In the genomic region with DNA sequence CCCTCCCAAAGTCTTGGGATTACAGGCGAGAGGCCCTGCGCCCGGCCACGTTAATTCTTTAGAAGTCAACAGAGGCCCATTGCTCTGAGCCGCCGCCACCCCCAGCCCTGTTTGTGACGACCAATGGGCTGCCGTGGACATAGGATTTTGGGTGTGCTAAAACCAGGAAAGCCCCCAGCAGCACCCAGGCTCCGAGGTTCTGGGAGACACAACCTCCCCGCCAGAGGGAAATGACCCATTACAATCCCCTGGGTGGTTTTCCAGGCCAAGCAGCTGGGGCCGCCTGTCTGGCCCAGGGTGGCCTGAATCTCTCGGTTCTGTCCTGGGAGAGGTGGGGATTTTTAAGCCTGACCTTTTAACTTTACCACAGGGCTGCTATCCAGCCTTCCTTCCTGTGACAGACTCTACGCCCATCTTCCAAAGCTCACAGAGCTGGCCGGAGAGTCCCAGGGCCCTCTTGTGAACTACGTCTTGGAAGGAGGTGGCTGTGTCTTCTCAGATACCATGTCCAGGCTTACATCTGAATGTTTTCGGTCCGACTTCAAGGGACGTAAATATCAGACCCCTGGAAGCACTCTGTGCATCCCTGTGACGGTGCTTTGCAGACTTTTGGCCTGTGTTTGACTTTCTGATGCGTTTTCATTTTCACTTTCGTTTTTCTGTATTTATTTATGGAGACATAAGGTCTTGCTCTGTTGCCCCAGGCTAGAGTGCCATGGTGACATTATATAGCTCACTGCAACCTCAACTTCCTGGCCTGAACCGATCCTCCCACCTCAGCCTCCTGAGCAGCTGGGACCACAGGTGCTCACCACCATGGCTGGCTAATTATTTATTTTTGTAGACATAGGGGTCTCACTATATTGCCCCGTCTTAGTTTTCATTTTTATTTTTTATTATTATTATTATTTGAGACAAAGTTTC, we compare ENCODE assay signal across 9 cellular contexts. TPM values are rescaled to one million over a fixed set of nuclear protein-coding genes. Genes with fewer than 3 reads are reported as not detected.
DNase-seq lines count a peak whose midpoint lies in the region; ATAC-seq and TF ChIP-seq lines count a peak whose summit lies in the region.
"Had no signal": no experiment of that assay in that cellular context is flagged by ENCODE, and none has a peak within 500 bp of the region (broad histone marks: within the 10 kb centered on the region; RNA-seq: fewer than 3 reads in every experiment).

No MANE protein-coding gene starts in this region.

- peaks cover 31% of the 10 kb centered on the region for H3K36me3 Mint-ChIP-seq in activated CD4-positive, alpha-beta T cell treated with anti-CD3 and anti-CD28 coated beads, Interleukin-2, amount 10 ng/mL, durations not matched to agents 24 days and 14 days (ENCODE audit: low read depth)
- no peaks in the 10 kb centered on the region for H3K36me3 Mint-ChIP-seq in Caco-2 (ENCODE audit: insufficient read depth, unreplicated experiment)

- no peaks in the 10 kb centered on the region for H3K27me3 Mint-ChIP-seq in activated CD4-positive, alpha-beta T cell treated with anti-CD3 and anti-CD28 coated beads, Interleukin-2, amount 10 ng/mL, durations not matched to agents 24 days and 14 days
- H3K27me3 Mint-ChIP-seq in Caco-2 (ENCODE audit: insufficient read depth, unreplicated experiment), result no peaks in the 10 kb centered on the region

- H3K4me3 ChIP-seq in psoas muscle, result peak overlapping the region; percentile 38
- H3K4me3 ChIP-seq in Caco-2 (ENCODE audit: low read depth, low read length), result no peak overlapping the region

- BruUV-seq in Caco-2 (replicated peaks; lab: Mats Ljungman, UMichigan), result no TSS peak

- TF ChIP-seq CTCF in psoas muscle (IDR thresholded peaks at IDR 0.05), result no peak
- no peak for TF ChIP-seq CTCF in Caco-2 (IDR thresholded peaks at IDR 0.05; ENCODE audit: insufficient read depth in 1 of 2, low read depth in 1 of 2, low read length in 1 of 2, severe bottlenecking in 1 of 2, unreplicated experiment in 1 of 2)

- CTCF ChIA-PET in Caco-2 (lab: Charles Lee), result no interaction called here

- peak; percentile 60 for ATAC-seq in HG02981 (IDR thresholded peaks at IDR 0.05; ENCODE audit: unreplicated experiment)
- ATAC-seq in psoas muscle, result no peak

- peak overlapping the region; percentile 41 for H3K27ac Mint-ChIP-seq in activated CD4-positive, alpha-beta T cell treated with anti-CD3 and anti-CD28 coated beads, Interleukin-2, amount 10 ng/mL, durations not matched to agents 24 days and 14 days
- no peak overlapping the region for H3K27ac Mint-ChIP-seq in Caco-2 (ENCODE audit: unreplicated experiment)

- H3K27ac ChIP-seq in psoas muscle, result peak overlapping the region; percentile 52

- H3K4me3 Mint-ChIP-seq in activated CD4-positive, alpha-beta T cell treated with anti-CD3 and anti-CD28 coated beads, Interleukin-2, amount 10 ng/mL, durations not matched to agents 24 days and 14 days, result peak overlapping the region; percentile 34
- H3K4me3 Mint-ChIP-seq in Caco-2 (ENCODE audit: unreplicated experiment), result no peak overlapping the region

- POLR2A ChIA-PET in Caco-2 (lab: Charles Lee), result no interaction called here

- no peaks in the 10 kb centered on the region for H3K9me3 ChIP-seq in psoas muscle
- no peaks in the 10 kb centered on the region for H3K9me3 ChIP-seq in Caco-2

- H3K36me3 ChIP-seq in psoas muscle (ENCODE audit: insufficient read depth in 1 of 2, low read depth in 1 of 2), result no peaks in the 10 kb centered on the region
- no peaks in the 10 kb centered on the region for H3K36me3 ChIP-seq in Caco-2 (ENCODE audit: control insufficient read depth, insufficient read depth, low read length)

- H3K9me3 Mint-ChIP-seq in activated CD4-positive, alpha-beta T cell treated with anti-CD3 and anti-CD28 coated beads, Interleukin-2, amount 10 ng/mL, durations not matched to agents 24 days and 14 days, result no peaks in the 10 kb centered on the region
- H3K9me3 Mint-ChIP-seq in Caco-2 (ENCODE audit: unreplicated experiment), result no peaks in the 10 kb centered on the region

- H3K4me1 ChIP-seq in psoas muscle (no peaks in the 10 kb centered on the region), Caco-2 (no peaks in the 10 kb centered on the region)

- peak; percentile 81 for DNase-seq in activated CD4-positive, alpha-beta T cell treated with anti-CD3 and anti-CD28 coated beads, Interleukin-2, amount 10 ng/mL, durations not matched to agents 24 days and 14 days
- no peak for DNase-seq in activated CD4-positive, alpha-beta T cell treated with anti-CD3 and anti-CD28 coated beads, Interleukin-2, amount 50 U/mL, for 4 hours
- DNase-seq in activated CD4-positive, CD25-positive, alpha-beta regulatory T cell treated with anti-CD3 and anti-CD28 coated beads, Interleukin-2, amount 50 U/mL, for 72 hours, result peak; percentile 32
- DNase-seq in psoas muscle (no peak), hypothalamus (lab: John Stamatoyannopoulos, UW) (no peak), ecto neural progenitor cell (ENCODE audit: low spot score) (no peak), Caco-2 (no peak)

- 65 to 71% (median 67%) methylated on average over 23 of the region's 23 CpGs for WGBS in psoas muscle, 3 donors

- intact Hi-C loops in activated CD4-positive, alpha-beta T cell treated with anti-CD3 and anti-CD28 coated beads, Interleukin-2, amount 10 ng/mL, durations not matched to agents 24 days and 14 days (cut with micrococcal nuclease), result no loop called here
- intact Hi-C loops in psoas muscle (cut with DNase I) (no loop called here), Caco-2 (cut with micrococcal nuclease; ENCODE audit: unreplicated experiment) (no loop called here)

- no peaks in the 10 kb centered on the region for H3K27me3 ChIP-seq in psoas muscle (ENCODE audit: insufficient read depth in 3 of 3, low read length in 2 of 3)
- no peaks in the 10 kb centered on the region for H3K27me3 ChIP-seq in Caco-2 (replicated peaks; ENCODE audit: control insufficient read depth, insufficient read depth, low read length)

- peaks cover 28% of the 10 kb centered on the region for H3K4me1 Mint-ChIP-seq in activated CD4-positive, alpha-beta T cell treated with anti-CD3 and anti-CD28 coated beads, Interleukin-2, amount 10 ng/mL, durations not matched to agents 24 days and 14 days
- H3K4me1 Mint-ChIP-seq in Caco-2 (ENCODE audit: low read depth, unreplicated experiment), result no peaks in the 10 kb centered on the region

RNA-seq across cellular contexts. Expression of gene P2RY8, which starts 36.0 kb away (rescaled TPM):
- total RNA-seq in activated CD4-positive, alpha-beta T cell treated with anti-CD3 and anti-CD28 coated beads, Interleukin-2, amount 10 ng/mL, durations not matched to agents 24 days and 14 days, result 19.1 and 19.5 TPM in 2 replicates
- total RNA-seq in psoas muscle, result 1 to 10 TPM; 1.3 to 4.1 (median 1.5) TPM
- 1 to 10 TPM in 2 of 3 donors, under 1 TPM in 1; 0.79 to 2.0 (median 1.3) TPM for polyA plus RNA-seq in psoas muscle
- not detected in 2 replicates for total RNA-seq in Caco-2 (2022)
- polyA plus RNA-seq: AG04450 had no signal

RNA-seq across cellular contexts. Expression of gene ASMTL, which starts 48.3 kb away (rescaled TPM):
- total RNA-seq in activated CD4-positive, alpha-beta T cell treated with anti-CD3 and anti-CD28 coated beads, Interleukin-2, amount 10 ng/mL, durations not matched to agents 24 days and 14 days, result 44.5 and 46.6 TPM in 2 replicates
- total RNA-seq in psoas muscle (10 to 100 TPM in 3 of 4 donors, 1 to 10 TPM in 1; 9.4 to 18.2 (median 11.9) TPM), Caco-2 (2022) (15.4 and 17.4 TPM in 2 replicates)
- polyA plus RNA-seq in psoas muscle, result 1 to 10 TPM; 6.6 to 9.8 (median 7.5) TPM

Comparison
In these comparisons a context has a peak if more than half of its experiments do, and no peak if none do; other contexts are left out.
1. DNase-seq: peak in activated CD4-positive, alpha-beta T cell treated with anti-CD3 and anti-CD28 coated beads, Interleukin-2, amount 10 ng/mL, durations not matched to agents 24 days and 14 days (single experiment) and activated CD4-positive, CD25-positive, alpha-beta regulatory T cell treated with anti-CD3 and anti-CD28 coated beads, Interleukin-2, amount 50 U/mL, for 72 hours (single experiment); none in activated CD4-positive, alpha-beta T cell treated with anti-CD3 and anti-CD28 coated beads, Interleukin-2, amount 50 U/mL, for 4 hours (0 of 2), psoas muscle (0 of 2), hypothalamus (0 of 51), ecto neural progenitor cell (single experiment) and Caco-2 (0 of 2).